Comparison of ENCODE assay signal across 6 cellular contexts in the genomic region with DNA sequence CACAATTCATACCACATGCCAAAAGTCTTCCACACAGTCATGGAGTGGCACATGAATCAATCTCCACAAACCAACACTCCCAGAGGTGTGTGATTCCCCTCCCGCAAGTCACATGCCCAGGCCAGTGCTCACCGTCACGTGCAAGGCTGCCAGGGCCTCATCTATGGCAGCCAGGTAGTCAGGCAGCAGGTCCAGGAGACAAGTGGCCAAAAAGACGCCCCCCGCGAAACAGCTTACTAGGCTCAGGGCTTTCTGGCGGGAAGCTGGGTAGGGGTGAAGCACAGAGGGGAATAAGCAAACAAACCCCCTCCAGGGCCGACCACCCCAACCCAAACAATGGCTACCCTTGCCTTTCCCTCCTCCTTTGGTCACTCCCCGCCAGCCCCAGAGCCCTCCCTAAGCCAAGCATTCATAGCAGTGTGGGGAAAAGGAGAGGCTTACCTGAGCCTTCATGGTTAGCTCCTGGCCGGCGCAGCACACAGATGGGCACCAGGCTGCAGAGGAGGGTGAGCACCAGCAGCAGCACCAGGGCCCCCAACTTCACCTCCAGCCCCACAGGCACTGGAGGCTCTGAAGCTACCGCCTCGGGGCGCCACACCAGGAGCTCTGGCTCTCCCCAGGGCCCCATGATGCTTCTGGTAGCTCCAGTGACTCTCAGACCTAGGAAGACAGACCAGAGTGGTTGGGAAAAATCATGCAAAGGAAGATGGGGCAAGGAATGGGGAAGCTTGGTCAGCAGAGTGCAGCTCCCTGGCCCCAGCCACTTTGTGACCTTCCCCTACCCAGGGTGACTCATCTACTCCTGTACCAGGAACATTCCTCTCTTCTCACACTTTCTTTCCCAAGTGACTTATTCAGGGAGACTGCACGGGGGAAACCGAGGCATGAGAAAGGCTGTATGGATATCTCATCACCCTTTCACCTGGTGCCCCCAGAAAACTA. TPM values are rescaled to one million over a fixed set of nuclear protein-coding genes. Genes with fewer than 3 reads are reported as not detected.
DNase-seq lines count a peak whose midpoint lies in the region; ATAC-seq and TF ChIP-seq lines count a peak whose summit lies in the region.

No MANE protein-coding gene starts in this region.

- H3K27me3 ChIP-seq in RWPE2 (ENCODE audit: insufficient read depth, poor library complexity, severe bottlenecking) (no peaks in the 10 kb centered on the region), iPS DF 6.9 (ENCODE audit: control insufficient read depth, insufficient read depth, low read length) (no peaks in the 10 kb centered on the region)

- no peaks in the 10 kb centered on the region for H3K9me3 ChIP-seq in RWPE2 (ENCODE audit: severe bottlenecking)
- H3K9me3 ChIP-seq in iPS DF 6.9 (ENCODE audit: control insufficient read depth, insufficient read depth, low read length), result no peaks in the 10 kb centered on the region

- ATAC-seq in RWPE2 (ENCODE audit: low read depth) (no peak), GM21619 (IDR thresholded peaks at IDR 0.05; ENCODE audit: unreplicated experiment) (no peak)

- H3K27ac ChIP-seq in RWPE2 (ENCODE audit: poor library complexity, severe bottlenecking) (peak overlapping the region; percentile 92), iPS DF 6.9 (ENCODE audit: low read length) (no peak overlapping the region), urinary bladder (ENCODE audit: low read depth) (peak overlapping the region; percentile 90)

- H3K4me1 ChIP-seq in RWPE2 (ENCODE audit: insufficient read depth, poor library complexity, severe bottlenecking) (peaks cover 11% of the 10 kb centered on the region), iPS DF 6.9 (ENCODE audit: control insufficient read depth, insufficient read depth, low read length) (no peaks in the 10 kb centered on the region; the same call in 1 of the 2 replicates), urinary bladder (ENCODE audit: insufficient read depth) (no peaks in the 10 kb centered on the region)

- peak overlapping the region; percentile 54 for H3K4me3 ChIP-seq in RWPE2 (ENCODE audit: severe bottlenecking)
- H3K4me3 ChIP-seq in iPS DF 6.9 (ENCODE audit: low read length), result peak overlapping the region; percentile 87; the same call in 1 of the 2 replicates
- H3K4me3 ChIP-seq in urinary bladder (ENCODE audit: low read depth, low read length), result peak overlapping the region; percentile 64

- DNase-seq in Daoy (ENCODE audit: low read depth), result peak; percentile 55
- no peak for DNase-seq in RWPE2 (ENCODE audit: low spot score)
- DNase-seq in iPS DF 6.9 (ENCODE audit: low read depth, low spot score), result no peak
- DNase-seq in stimulated activated CD4-positive, alpha-beta T cell treated with anti-CD3 and anti-CD28 coated beads, Interleukin-4, amount 100 ng/mL, for 4 hours, result no peak

- peaks cover 18% of the 10 kb centered on the region for H3K36me3 ChIP-seq in RWPE2 (ENCODE audit: low read depth)
- peaks cover 13% of the 10 kb centered on the region for H3K36me3 ChIP-seq in iPS DF 6.9 (ENCODE audit: control insufficient read depth, insufficient read depth, low read length)
- no peaks in the 10 kb centered on the region for H3K36me3 ChIP-seq in urinary bladder (ENCODE audit: insufficient read depth)

- WGBS in iPS DF 6.9 (ENCODE audit: insufficient coverage, insufficient read length), result no CpG with 5 or more reads among the region's 16 CpGs
- WGBS in urinary bladder, result 35% methylated on average over 16 of the region's 16 CpGs

- TF ChIP-seq CTCF in RWPE2 (IDR thresholded peaks at IDR 0.05; ENCODE audit: poor library complexity, severe bottlenecking), result no peak

RNA-seq across cellular contexts. Expression of a gene that starts 1.0 kb away (rescaled TPM):
- 127 and 130 TPM in 2 replicates for total RNA-seq in Daoy (2014; rRNA removed; shearing (Covaris generic))
- 42.6 TPM for total RNA-seq in urinary bladder
- polyA plus RNA-seq in urinary bladder, result 121 TPM

RNA-seq across cellular contexts. Expression of a gene that starts 3.9 kb away (rescaled TPM):
- 7.2 and 10.1 TPM in 2 replicates for total RNA-seq in Daoy (2014; rRNA removed; shearing (Covaris generic))
- total RNA-seq in urinary bladder, result 4.3 TPM
- polyA plus RNA-seq in urinary bladder, result 29.8 TPM

RNA-seq across cellular contexts. Expression of a gene that starts 5.3 kb away (rescaled TPM):
- total RNA-seq in Daoy (2014; rRNA removed; shearing (Covaris generic)), result 3.5 and 5.0 TPM in 2 replicates
- total RNA-seq in urinary bladder, result 8.7 TPM
- 12.2 TPM for polyA plus RNA-seq in urinary bladder

RNA-seq across cellular contexts. Expression of a gene that starts 15.1 kb away (rescaled TPM):
- 216 and 291 TPM in 2 replicates for total RNA-seq in Daoy (2014; rRNA removed; shearing (Covaris generic))
- 99.5 TPM for total RNA-seq in urinary bladder
- 148 TPM for polyA plus RNA-seq in urinary bladder

RNA-seq across cellular contexts. Expression of a gene that starts 15.8 kb away (rescaled TPM):
- total RNA-seq in Daoy (2014; rRNA removed; shearing (Covaris generic)), result 6.5 and 6.6 TPM in 2 replicates
- 18.3 TPM for total RNA-seq in urinary bladder
- 25.1 TPM for polyA plus RNA-seq in urinary bladder
